Comparison of ENCODE assay signal across 2 cellular contexts in genomic region chr6:107657755-107658461, GRCh38.
TF ChIP-seq lines count a peak whose summit lies in the region.

No MANE protein-coding gene starts in this region.

TF ChIP-seq in GM12891, 5 proteins besides CTCF, POLR2A, EP300 and RAD21:
- TF ChIP-seq SPI1 (IDR thresholded peaks at IDR 0.05; ENCODE audit: low read depth, low read length) (peak; percentile 98), PAX5 (IDR thresholded peaks at IDR 0.05; ENCODE audit: insufficient read depth, low read length, severe bottlenecking) (peak; percentile 82), TAF1 (IDR thresholded peaks at IDR 0.05; ENCODE audit: low read depth, low read length) (peak; percentile 66; the same call in 1 of the 2 replicates), POLR2AphosphoS5 (IDR thresholded peaks at IDR 0.05; ENCODE audit: low read depth, low read length) (peak; percentile 62; the same call in 1 of the 2 replicates), POU2F2 (IDR thresholded peaks at IDR 0.05; ENCODE audit: low read depth, low read length) (peak; percentile 71; the same call in 1 of the 2 replicates)

TF ChIP-seq in H1, 55 proteins besides CTCF, POLR2A, EP300 and RAD21:
- TF ChIP-seq CREB1 (IDR thresholded peaks at IDR 0.05) (no peak), BRCA1 (IDR thresholded peaks at IDR 0.05; ENCODE audit: low read depth, low read length) (no peak), GTF2F1 (IDR thresholded peaks at IDR 0.05; ENCODE audit: borderline replicate concordance, low read depth, low read length) (no peak), TEAD4 (IDR thresholded peaks at IDR 0.05; ENCODE audit: low read depth, low read length) (no peak), RNF2 (IDR thresholded peaks at IDR 0.05; ENCODE audit: borderline replicate concordance, low read depth, low read length, missing control alignments, poor library complexity, severe bottlenecking) (no peak), GABPA (IDR thresholded peaks at IDR 0.05; ENCODE audit: borderline replicate concordance, insufficient read depth, low read length) (no peak), BCL11A (IDR thresholded peaks at IDR 0.05; ENCODE audit: low read depth in 2 of 2, low read length in 2 of 2) (no peak), RXRA (IDR thresholded peaks at IDR 0.05; ENCODE audit: insufficient read depth, low read depth, low read length) (no peak), KDM4A (IDR thresholded peaks at IDR 0.05; ENCODE audit: low read depth, low read length, severe bottlenecking) (no peak), FOSL1 (IDR thresholded peaks at IDR 0.05; ENCODE audit: insufficient read depth, low read depth, low read length) (no peak), CHD7 (IDR thresholded peaks at IDR 0.05; ENCODE audit: insufficient replicate concordance, low read length) (no peak), CBX5 (IDR thresholded peaks at IDR 0.05; ENCODE audit: low read depth, low read length) (no peak)
